In genomic region chr2:101988541-101988940, GRCh38 we compare ENCODE assay signal across 1 cellular context.
A peak's percentile ranks its signal among the peaks of the same experiment; 100 is the strongest.
TF ChIP-seq lines count a peak whose summit lies in the region.

No MANE protein-coding gene starts in this region.

TF ChIP-seq in HepG2, 621 proteins besides CTCF, POLR2A, EP300 and RAD21:
- TF ChIP-seq ASH2L (IDR thresholded peaks at IDR 0.05; ENCODE audit: insufficient read length, low read depth, low read length), result no peak
- TF ChIP-seq, protein P1, sequence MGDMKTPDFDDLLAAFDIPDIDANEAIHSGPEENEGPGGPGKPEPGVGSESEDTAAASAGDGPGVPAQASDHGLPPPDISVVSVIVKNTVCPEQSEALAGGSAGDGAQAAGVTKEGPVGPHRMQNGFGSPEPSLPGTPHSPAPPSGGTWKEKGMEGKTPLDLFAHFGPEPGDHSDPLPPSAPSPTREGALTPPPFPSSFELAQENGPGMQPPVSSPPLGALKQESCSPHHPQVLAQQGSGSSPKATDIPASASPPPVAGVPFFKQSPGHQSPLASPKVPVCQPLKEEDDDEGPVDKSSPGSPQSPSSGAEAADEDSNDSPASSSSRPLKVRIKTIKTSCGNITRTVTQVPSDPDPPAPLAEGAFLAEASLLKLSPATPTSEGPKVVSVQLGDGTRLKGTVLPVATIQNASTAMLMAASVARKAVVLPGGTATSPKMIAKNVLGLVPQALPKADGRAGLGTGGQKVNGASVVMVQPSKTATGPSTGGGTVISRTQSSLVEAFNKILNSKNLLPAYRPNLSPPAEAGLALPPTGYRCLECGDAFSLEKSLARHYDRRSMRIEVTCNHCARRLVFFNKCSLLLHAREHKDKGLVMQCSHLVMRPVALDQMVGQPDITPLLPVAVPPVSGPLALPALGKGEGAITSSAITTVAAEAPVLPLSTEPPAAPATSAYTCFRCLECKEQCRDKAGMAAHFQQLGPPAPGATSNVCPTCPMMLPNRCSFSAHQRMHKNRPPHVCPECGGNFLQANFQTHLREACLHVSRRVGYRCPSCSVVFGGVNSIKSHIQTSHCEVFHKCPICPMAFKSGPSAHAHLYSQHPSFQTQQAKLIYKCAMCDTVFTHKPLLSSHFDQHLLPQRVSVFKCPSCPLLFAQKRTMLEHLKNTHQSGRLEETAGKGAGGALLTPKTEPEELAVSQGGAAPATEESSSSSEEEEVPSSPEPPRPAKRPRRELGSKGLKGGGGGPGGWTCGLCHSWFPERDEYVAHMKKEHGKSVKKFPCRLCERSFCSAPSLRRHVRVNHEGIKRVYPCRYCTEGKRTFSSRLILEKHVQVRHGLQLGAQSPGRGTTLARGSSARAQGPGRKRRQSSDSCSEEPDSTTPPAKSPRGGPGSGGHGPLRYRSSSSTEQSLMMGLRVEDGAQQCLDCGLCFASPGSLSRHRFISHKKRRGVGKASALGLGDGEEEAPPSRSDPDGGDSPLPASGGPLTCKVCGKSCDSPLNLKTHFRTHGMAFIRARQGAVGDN (CRISPR knock-in tag; IDR thresholded peaks at IDR 0.05), result peak; percentile 31; the same call in 1 of the 2 replicates
- TF ChIP-seq, protein P2, sequence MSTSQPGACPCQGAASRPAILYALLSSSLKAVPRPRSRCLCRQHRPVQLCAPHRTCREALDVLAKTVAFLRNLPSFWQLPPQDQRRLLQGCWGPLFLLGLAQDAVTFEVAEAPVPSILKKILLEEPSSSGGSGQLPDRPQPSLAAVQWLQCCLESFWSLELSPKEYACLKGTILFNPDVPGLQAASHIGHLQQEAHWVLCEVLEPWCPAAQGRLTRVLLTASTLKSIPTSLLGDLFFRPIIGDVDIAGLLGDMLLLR (CRISPR knock-in tag; IDR thresholded peaks at IDR 0.05), result no peak
